10 cellular contexts compared by ENCODE assay signal in genomic region chr22:40401532-40401931, GRCh38. TPM values are rescaled to one million over a fixed set of nuclear protein-coding genes. Genes with fewer than 3 reads are reported as not detected.
A peak's percentile ranks its signal among the peaks of the same experiment; 100 is the strongest.
DNase-seq lines count a peak whose midpoint lies in the region; ATAC-seq and TF ChIP-seq lines count a peak whose summit lies in the region.
"Had no signal": no experiment of that assay in that cellular context is flagged by ENCODE, and none has a peak within 500 bp of the region (broad histone marks: within the 10 kb centered on the region; RNA-seq: fewer than 3 reads in every experiment).

No MANE protein-coding gene starts in this region.

- no peaks in the 10 kb centered on the region for H3K4me1 ChIP-seq in colonic mucosa

- DNase-seq in activated CD8-positive, alpha-beta T cell treated with anti-CD3 and anti-CD28 coated beads, Interleukin-2, amount 10 ng/mL, durations not matched to agents 7 days and 5 days: peak; percentile 75
- DNase-seq in effector CD8-positive, alpha-beta T cell (lab: John Stamatoyannopoulos, UW): peak; percentile 17
- DNase-seq in stimulated activated CD8-positive, alpha-beta memory T cell treated with anti-CD3 and anti-CD28 coated beads, Interleukin-15, amount 100 ng/mL, for 4 hours (ENCODE audit: low read depth in 2 of 2): peak; percentile 34 to 51
- DNase-seq in AG08396 (ENCODE audit: low spot score) (no peak), dedifferentiated amniotic fluid mesenchymal stem cell (ENCODE audit: extremely low spot score) (no peak), GOT3 (lab: John Stamatoyannopoulos, UW) (no peak), colonic mucosa (no peak)
- DNase-seq: anterior cingulate cortex, esophagus squamous epithelium had no signal

- peaks cover 52 to 57% (median 54%) of the 10 kb centered on the region in 3 donors for H3K4me1 Mint-ChIP-seq in IgD-negative memory B cell
- peaks cover 67% of the 10 kb centered on the region for H3K4me1 Mint-ChIP-seq in activated CD8-positive, alpha-beta T cell treated with anti-CD3 and anti-CD28 coated beads, Interleukin-2, amount 10 ng/mL, durations not matched to agents 7 days and 5 days (ENCODE audit: low read depth)

- peaks cover 2% of the 10 kb centered on the region for H3K27me3 Mint-ChIP-seq in IgD-negative memory B cell
- H3K27me3 Mint-ChIP-seq in activated CD8-positive, alpha-beta T cell treated with anti-CD3 and anti-CD28 coated beads, Interleukin-2, amount 10 ng/mL, durations not matched to agents 7 days and 5 days (ENCODE audit: low read depth): no peaks in the 10 kb centered on the region

- intact Hi-C loops in colonic mucosa (cut with DNase I): no loop called here

- TF ChIP-seq CTCF in colonic mucosa (IDR thresholded peaks at IDR 0.05): no peak

- H3K4me3 ChIP-seq in colonic mucosa: no peak overlapping the region
- H3K4me3 ChIP-seq: esophagus squamous epithelium had no signal

- ATAC-seq in activated CD8-positive, alpha-beta T cell treated with anti-CD3 and anti-CD28 coated beads, Interleukin-2, amount 10 ng/mL, durations not matched to agents 7 days and 5 days: peak; percentile 90

- no peaks in the 10 kb centered on the region for H3K9me3 ChIP-seq in colonic mucosa
- H3K9me3 ChIP-seq: esophagus squamous epithelium had no signal

- no peak overlapping the region for H3K9ac ChIP-seq in colonic mucosa (ENCODE audit: low read depth in 2 of 2, low read length in 2 of 2)

- H3K36me3 Mint-ChIP-seq in IgD-negative memory B cell: peaks cover 3% of the 10 kb centered on the region
- peaks cover 56% of the 10 kb centered on the region for H3K36me3 Mint-ChIP-seq in activated CD8-positive, alpha-beta T cell treated with anti-CD3 and anti-CD28 coated beads, Interleukin-2, amount 10 ng/mL, durations not matched to agents 7 days and 5 days (ENCODE audit: low read depth)

- peaks cover 22% of the 10 kb centered on the region for H3K36me3 ChIP-seq in colonic mucosa

- peak overlapping the region; percentile 68 to 90 (median 88) for H3K27ac Mint-ChIP-seq in IgD-negative memory B cell
- H3K27ac Mint-ChIP-seq in activated CD8-positive, alpha-beta T cell treated with anti-CD3 and anti-CD28 coated beads, Interleukin-2, amount 10 ng/mL, durations not matched to agents 7 days and 5 days: peak overlapping the region; percentile 97

- no peak overlapping the region for H3K27ac ChIP-seq in colonic mucosa

- POLR2A ChIA-PET in activated CD8-positive, alpha-beta T cell treated with anti-CD3 and anti-CD28 coated beads, Interleukin-2, amount 10 ng/mL, durations not matched to agents 7 days and 5 days (lab: Charles Lee): interaction anchor here (0.6 to 1.4 kb wide), 5 partner anchors 19 to 357 kb away, joined by 3 to 4 read pairs (median 3); no protein-coding TSS in a partner anchor

- H3K9me3 Mint-ChIP-seq in IgD-negative memory B cell: no peaks in the 10 kb centered on the region
- H3K9me3 Mint-ChIP-seq in activated CD8-positive, alpha-beta T cell treated with anti-CD3 and anti-CD28 coated beads, Interleukin-2, amount 10 ng/mL, durations not matched to agents 7 days and 5 days (ENCODE audit: insufficient read depth): no peaks in the 10 kb centered on the region

- H3K4me3 Mint-ChIP-seq in IgD-negative memory B cell: peak overlapping the region in 3 of 4 donors; percentile 69 to 88 (median 72)
- H3K4me3 Mint-ChIP-seq in activated CD8-positive, alpha-beta T cell treated with anti-CD3 and anti-CD28 coated beads, Interleukin-2, amount 10 ng/mL, durations not matched to agents 7 days and 5 days: peak overlapping the region; percentile 60

- CTCF ChIA-PET in activated CD8-positive, alpha-beta T cell treated with anti-CD3 and anti-CD28 coated beads, Interleukin-2, amount 10 ng/mL, durations not matched to agents 7 days and 5 days (lab: Charles Lee): interaction anchor here (0.5 to 1.1 kb wide), 2 partner anchors 244 to 546 kb away, joined by 3 to 4 read pairs; no protein-coding TSS in a partner anchor

- H3K27me3 ChIP-seq in colonic mucosa: no peaks in the 10 kb centered on the region
- H3K27me3 ChIP-seq: esophagus squamous epithelium had no signal

RNA-seq across cellular contexts. Expression of gene SGSM3, which starts 31.1 kb away (rescaled TPM):
- 53.3 TPM for polyA plus RNA-seq in IgD-negative memory B cell
- total RNA-seq in activated CD8-positive, alpha-beta T cell treated with anti-CD3 and anti-CD28 coated beads, Interleukin-2, amount 10 ng/mL, durations not matched to agents 7 days and 5 days: 100 to 1,000 TPM; 105 TPM
- 100 to 1,000 TPM; 108 to 146 TPM for total RNA-seq in colonic mucosa

RNA-seq across cellular contexts. Expression of gene ADSL, which starts 55.2 kb away (rescaled TPM):
- polyA plus RNA-seq in IgD-negative memory B cell: 44.5 TPM
- 100 to 1,000 TPM; 109 to 118 TPM for total RNA-seq in activated CD8-positive, alpha-beta T cell treated with anti-CD3 and anti-CD28 coated beads, Interleukin-2, amount 10 ng/mL, durations not matched to agents 7 days and 5 days
- 10 to 100 TPM; 26.4 to 47.0 TPM for total RNA-seq in colonic mucosa

Comparison
In these comparisons a context has a peak if more than half of its experiments do, and no peak if none do; other contexts are left out.
1. DNase-seq: peak in activated CD8-positive, alpha-beta T cell treated with anti-CD3 and anti-CD28 coated beads, Interleukin-2, amount 10 ng/mL, durations not matched to agents 7 days and 5 days (single experiment), effector CD8-positive, alpha-beta T cell (single experiment) and stimulated activated CD8-positive, alpha-beta memory T cell treated with anti-CD3 and anti-CD28 coated beads, Interleukin-15, amount 100 ng/mL, for 4 hours (2 of 2); none in AG08396 (single experiment), dedifferentiated amniotic fluid mesenchymal stem cell (single experiment), GOT3 (single experiment) and colonic mucosa (single experiment).